Comparison of ENCODE assay signal across 8 cellular contexts in genomic region chr14:61694830-61695694, GRCh38. TPM values are rescaled to one million over a fixed set of nuclear protein-coding genes. Genes with fewer than 3 reads are reported as not detected.
DNase-seq lines count a peak whose midpoint lies in the region; ATAC-seq and TF ChIP-seq lines count a peak whose summit lies in the region.

TSS of gene HIF1A (plus strand) at chr14:61695513. CDS start at chr14:61695805, 292 bp downstream.

- peak; percentile 37 for TF ChIP-seq EP300 in ovary (IDR thresholded peaks at IDR 0.05)

- peak within 1 kb of the TSS; percentile 95 for H3K27ac Mint-ChIP-seq in activated naive CD8-positive, alpha-beta T cell treated with anti-CD3 and anti-CD28 coated beads, Interleukin-2, amount 50 U/mL, for 24 hours

- ATAC-seq in HG02759 (IDR thresholded peaks at IDR 0.05; ENCODE audit: unreplicated experiment), result peak; percentile 94
- peak; percentile 86 for ATAC-seq in activated naive CD8-positive, alpha-beta T cell treated with anti-CD3 and anti-CD28 coated beads, Interleukin-2, amount 50 U/mL, for 24 hours
- peak; percentile 98 for ATAC-seq in Right ventricle myocardium inferior

- H3K27me3 Mint-ChIP-seq in activated naive CD8-positive, alpha-beta T cell treated with anti-CD3 and anti-CD28 coated beads, Interleukin-2, amount 50 U/mL, for 24 hours, result peaks cover 3% of the 10 kb centered on the region

- H3K36me3 ChIP-seq in ovary (no peaks in the 10 kb centered on the region), thyroid gland (no peaks in the 10 kb centered on the region)

- H3K27me3 ChIP-seq in ovary, result no peaks in the 10 kb centered on the region
- no peaks in the 10 kb centered on the region for H3K27me3 ChIP-seq in thyroid gland

- intact Hi-C loops in Right ventricle myocardium inferior (cut with DNase I) (loop anchor here (1.0 to 5.0 kb wide), 5 partner anchors 57 to 228 kb away; no protein-coding TSS in a partner anchor), ovary (cut with DNase I) (loop anchor here in 1 of 4 donors (10.0 kb wide), 1 partner anchor 220 kb away; no protein-coding TSS in a partner anchor), thyroid gland (cut with DNase I) (no loop called here)

- peaks cover 56% of the 10 kb centered on the region for H3K4me1 Mint-ChIP-seq in activated naive CD8-positive, alpha-beta T cell treated with anti-CD3 and anti-CD28 coated beads, Interleukin-2, amount 50 U/mL, for 24 hours

- 1% methylated on average over 56 to 68 of the region's 68 CpGs for WGBS in ovary, 3 donors
- 1 to 3% methylated on average over 24 to 35 of the region's 68 CpGs for WGBS in thyroid gland, 2 donors

- no peaks in the 10 kb centered on the region for H3K9me3 Mint-ChIP-seq in activated naive CD8-positive, alpha-beta T cell treated with anti-CD3 and anti-CD28 coated beads, Interleukin-2, amount 50 U/mL, for 24 hours

- H3K4me1 ChIP-seq in ovary (ENCODE audit: insufficient read depth) (peaks cover 3% of the 10 kb centered on the region), thyroid gland (peaks cover 16 to 26% of the 10 kb centered on the region in 2 donors)

- H3K4me3 Mint-ChIP-seq in activated naive CD8-positive, alpha-beta T cell treated with anti-CD3 and anti-CD28 coated beads, Interleukin-2, amount 50 U/mL, for 24 hours, result peak within 1 kb of the TSS; percentile 99

- DNase-seq in GM12865 (ENCODE audit: low read depth), result peak; percentile 100
- peak; percentile 99 for DNase-seq in NCI-H1417 (lab: John Stamatoyannopoulos, UW)
- DNase-seq in SW 1271 (lab: John Stamatoyannopoulos, UW), result peak; percentile 93 to 95
- peak; percentile 95 for DNase-seq in activated naive CD8-positive, alpha-beta T cell treated with anti-CD3 and anti-CD28 coated beads, Interleukin-2, amount 50 U/mL, for 24 hours
- peak; percentile 99 for DNase-seq in Right ventricle myocardium inferior (ENCODE audit: missing footprints)
- peak; percentile 95 to 97 (median 95) for DNase-seq in ovary
- DNase-seq in thyroid gland, result peak; percentile 97 to 98

- no peaks in the 10 kb centered on the region for H3K9me3 ChIP-seq in ovary
- no peaks in the 10 kb centered on the region for H3K9me3 ChIP-seq in thyroid gland

- peaks cover 41% of the 10 kb centered on the region for H3K36me3 Mint-ChIP-seq in activated naive CD8-positive, alpha-beta T cell treated with anti-CD3 and anti-CD28 coated beads, Interleukin-2, amount 50 U/mL, for 24 hours (ENCODE audit: low read depth)

- peak within 1 kb of the TSS; percentile 89 for H3K4me3 ChIP-seq in GM12865 (ENCODE audit: low read depth, low read length)
- peak within 1 kb of the TSS; percentile 96 for H3K4me3 ChIP-seq in ovary
- H3K4me3 ChIP-seq in thyroid gland (replicated peaks in 1 of 3), result peak within 1 kb of the TSS; percentile 93 to 98 (median 97)

- TF ChIP-seq POLR2A in ovary (IDR thresholded peaks at IDR 0.05) (peak; percentile 90), thyroid gland (IDR thresholded peaks at IDR 0.05) (peak; percentile 93 to 96)

- H3K27ac ChIP-seq in ovary, result peak within 1 kb of the TSS; percentile 83 to 95
- H3K27ac ChIP-seq in thyroid gland, result peak within 1 kb of the TSS; percentile 98 to 100 (median 99)

- TF ChIP-seq CTCF in GM12865 (IDR thresholded peaks at IDR 0.05; ENCODE audit: insufficient read depth, low read depth, low read length, missing control alignments) (no peak), ovary (IDR thresholded peaks at IDR 0.05) (peak in 1 of 3 donors; percentile 11), thyroid gland (IDR thresholded peaks at IDR 0.05) (no peak)

RNA-seq across cellular contexts. Expression of gene HIF1A, which starts in this region (rescaled TPM):
- 53.4 TPM for total RNA-seq in Right ventricle myocardium inferior
- 100 to 1,000 TPM in 4 of 7 donors, 10 to 100 TPM in 3; 85.1 to 204 (median 116) TPM for total RNA-seq in ovary
- 100 to 1,000 TPM in 1 of 2 donors, 10 to 100 TPM in 1; 41.6 to 165 TPM for polyA plus RNA-seq in ovary
- total RNA-seq in thyroid gland, result 100 to 1,000 TPM; 137 to 295 (median 158) TPM

Comparison
In these comparisons a context has a peak if more than half of its experiments do, and no peak if none do; other contexts are left out.
1. Peak in every context shown above with its lines: DNase-seq, ATAC-seq, H3K4me3 ChIP-seq and H3K27ac ChIP-seq.